ENCODE assay signal across 8 cellular contexts in genomic region chr17:1177099-1177996, GRCh38. TPM values are rescaled to one million over a fixed set of nuclear protein-coding genes. Genes with fewer than 3 reads are reported as not detected.
DNase-seq lines count a peak whose midpoint lies in the region; ATAC-seq and TF ChIP-seq lines count a peak whose summit lies in the region.

No MANE protein-coding gene starts in this region.

- ATAC-seq in natural killer cell treated with Interleukin-12 subunit alpha and Interleukin-12 subunit beta and Interleukin-15 and Interleukin-18, amount 100 ng/mL, for 72 hours, result no peak

- H3K27ac ChIP-seq in dorsolateral prefrontal cortex (peak overlapping the region in 52 of 59 donors; percentile 2 to 95 (median 62)), coronary artery (peak overlapping the region in 1 of 2 donors; percentile 32)

- H3K36me3 Mint-ChIP-seq in natural killer cell treated with Interleukin-12 subunit alpha and Interleukin-12 subunit beta and Interleukin-15 and Interleukin-18, amount 100 ng/mL, for 72 hours, result no peaks in the 10 kb centered on the region

- H3K4me3 ChIP-seq in dorsolateral prefrontal cortex, result peak overlapping the region in 57 of 59 donors; percentile 11 to 87 (median 74)
- H3K4me3 ChIP-seq in coronary artery, result no peak overlapping the region

- DNase-seq in Daoy (ENCODE audit: low read depth) (peak; percentile 72), NCI-H226 (peak; percentile 75), dorsolateral prefrontal cortex (peak in 3 of 10 donors; percentile 44 to 54 (median 47)), NCI-H510A (lab: John Stamatoyannopoulos, UW) (no peak), mucosa of gallbladder (ENCODE audit: low spot score) (no peak), coronary artery (ENCODE audit: low spot score) (no peak), putamen (ENCODE audit: low spot score) (no peak)
- no peak for DNase-seq in natural killer cell treated with Interleukin-12 subunit alpha and Interleukin-12 subunit beta and Interleukin-15 and Interleukin-18, amount 100 ng/mL, for 72 hours (ENCODE audit: low spot score)

- intact Hi-C loops in dorsolateral prefrontal cortex (cut with DNase I), result no loop called here

- no peak for TF ChIP-seq CTCF in dorsolateral prefrontal cortex (IDR thresholded peaks at IDR 0.05 in 54 of 56, conservative IDR thresholded peaks at IDR 0.05 in 2 of 56; ENCODE audit: low read depth in 1 of 56, partially characterized antibody in 56 of 56)
- no peak for TF ChIP-seq CTCF in coronary artery (IDR thresholded peaks at IDR 0.05)

- no peaks in the 10 kb centered on the region for H3K9me3 Mint-ChIP-seq in natural killer cell treated with Interleukin-12 subunit alpha and Interleukin-12 subunit beta and Interleukin-15 and Interleukin-18, amount 100 ng/mL, for 72 hours

- H3K4me1 Mint-ChIP-seq in natural killer cell treated with Interleukin-12 subunit alpha and Interleukin-12 subunit beta and Interleukin-15 and Interleukin-18, amount 100 ng/mL, for 72 hours (ENCODE audit: low read depth in 2 of 2), result peaks cover 0 to 18% of the 10 kb centered on the region in 2 donors

- no peaks in the 10 kb centered on the region for H3K27me3 Mint-ChIP-seq in natural killer cell treated with Interleukin-12 subunit alpha and Interleukin-12 subunit beta and Interleukin-15 and Interleukin-18, amount 100 ng/mL, for 72 hours

- peaks cover 0 to 56% (median 0%) of the 10 kb centered on the region in 45 donors for H3K27me3 ChIP-seq in dorsolateral prefrontal cortex

- peak overlapping the region; percentile 40 for H3K4me3 Mint-ChIP-seq in natural killer cell treated with Interleukin-12 subunit alpha and Interleukin-12 subunit beta and Interleukin-15 and Interleukin-18, amount 100 ng/mL, for 72 hours

- no peak overlapping the region for H3K27ac Mint-ChIP-seq in natural killer cell treated with Interleukin-12 subunit alpha and Interleukin-12 subunit beta and Interleukin-15 and Interleukin-18, amount 100 ng/mL, for 72 hours

RNA-seq across cellular contexts. Expression of gene ABR, which starts 2.4 kb away (rescaled TPM):
- 40.1 and 57.4 TPM in 2 replicates for total RNA-seq in Daoy (2014; rRNA removed; shearing (Covaris generic))
- total RNA-seq in dorsolateral prefrontal cortex, result 100 to 1,000 TPM; 259 to 675 (median 435) TPM
- 10 to 100 TPM; 79.1 to 80.5 TPM for total RNA-seq in natural killer cell treated with Interleukin-12 subunit alpha and Interleukin-12 subunit beta and Interleukin-15 and Interleukin-18, amount 100 ng/mL, for 72 hours
- total RNA-seq in mucosa of gallbladder, result 279 TPM

Comparison
In these comparisons a context has a peak if more than half of its experiments do, and no peak if none do; other contexts are left out.
1. DNase-seq: peak in Daoy (single experiment) and NCI-H226 (single experiment); none in natural killer cell treated with Interleukin-12 subunit alpha and Interleukin-12 subunit beta and Interleukin-15 and Interleukin-18, amount 100 ng/mL, for 72 hours (single experiment), NCI-H510A (single experiment), mucosa of gallbladder (single experiment), coronary artery (single experiment) and putamen (single experiment).